In genomic region chr12:60265741-60266140, GRCh38 we compare ENCODE assay signal across 21 cellular contexts.
"Had no signal": no experiment of that assay in that cellular context is flagged by ENCODE, and none has a peak within 500 bp of the region (broad histone marks: within the 10 kb centered on the region; RNA-seq: fewer than 3 reads in every experiment).

No MANE protein-coding gene starts in this region.

- H3K4me3 ChIP-seq: colonic mucosa, lung, right atrium auricular region, stomach, suprapubic skin, tibial nerve had no signal

- H3K27ac ChIP-seq: colonic mucosa, right atrium auricular region, stomach, suprapubic skin, tibial nerve had no signal

- ATAC-seq: activated CD4-positive, alpha-beta T cell treated with anti-CD3 and anti-CD28 coated beads for 36 hours; activated CD8-positive, alpha-beta memory T cell treated with anti-CD3 and anti-CD28 coated beads, Interleukin-2, amount 10 ng/mL, durations not matched to agents 7 days and 5 days; activated CD8-positive, alpha-beta T cell treated with anti-CD3 and anti-CD28 coated beads, Interleukin-2, amount 10 ng/mL, durations not matched to agents 7 days and 5 days; activated naive CD8-positive, alpha-beta T cell treated with anti-CD3 and anti-CD28 coated beads, Interleukin-2, amount 50 U/mL, for 24 hours; natural killer cell treated with Interleukin-12 subunit alpha and Interleukin-12 subunit beta and Interleukin-15 and Interleukin-18, amount 100 ng/mL, for 72 hours; stimulated activated naive B cell treated with anti-CD40 and anti-IgM and Interleukin-4, amounts not matched to agents 10 μg/mL and 1 μg/mL and 100 μg/mL, for 72 hours had no signal

- H3K27me3 ChIP-seq: colonic mucosa, right atrium auricular region, stomach, suprapubic skin, tibial nerve had no signal

- H3K4me1 ChIP-seq: colonic mucosa, right atrium auricular region, stomach, suprapubic skin, tibial nerve had no signal

- H3K9me3 ChIP-seq: colonic mucosa, right atrium auricular region, suprapubic skin had no signal

- H3K36me3 ChIP-seq: colonic mucosa, right atrium auricular region, stomach, suprapubic skin, tibial nerve had no signal

- DNase-seq: activated CD4-positive, alpha-beta T cell treated with anti-CD3 and anti-CD28 coated beads for 36 hours; activated CD4-positive, CD25-positive, alpha-beta regulatory T cell; activated CD8-positive, alpha-beta memory T cell treated with anti-CD3 and anti-CD28 coated beads, Interleukin-2, amount 10 ng/mL, durations not matched to agents 7 days and 5 days; activated CD8-positive, alpha-beta T cell treated with anti-CD3 and anti-CD28 coated beads, Interleukin-2, amount 10 ng/mL, durations not matched to agents 7 days and 5 days; activated naive CD8-positive, alpha-beta T cell treated with anti-CD3 and anti-CD28 coated beads, Interleukin-2, amount 50 U/mL, for 24 hours; activated T-cell treated with anti-CD3 and anti-CD28 coated beads, Interleukin-2, amount 50 U/mL, for 48 hours; amygdala; cerebellar nuclear complex; colonic mucosa; effector CD8-positive, alpha-beta T cell; head of caudate nucleus; mesendoderm; stimulated activated CD4-positive, alpha-beta T cell treated with anti-CD3 and anti-CD28 coated beads, Interleukin-15, amount 100 ng/mL, for 24 hours; stimulated activated CD4-positive, alpha-beta T cell treated with anti-CD3 and anti-CD28 coated beads, Interleukin-2, amount 100 ng/mL, for 24 hours; stimulated activated naive B cell treated with anti-CD40 and anti-IgM and Interleukin-4, amounts not matched to agents 10 μg/mL and 1 μg/mL and 100 μg/mL, for 72 hours; stomach had no signal
